8 cellular contexts compared by ENCODE assay signal in genomic region chr5:149357370-149358293, GRCh38. TPM values are rescaled to one million over a fixed set of nuclear protein-coding genes. Genes with fewer than 3 reads are reported as not detected.
A peak's percentile ranks its signal among the peaks of the same experiment; 100 is the strongest.
DNase-seq lines count a peak whose midpoint lies in the region; ATAC-seq and TF ChIP-seq lines count a peak whose summit lies in the region.

Gene PCYOX1L, plus strand, starts transcription at chr5:149358046. Its CDS starts 23 bp downstream, at chr5:149358069.

- H2AFZ ChIP-seq in IMR-90 (replicated peaks; ENCODE audit: low read length, poor library complexity) (peak within 1 kb of the TSS; percentile 98), OCI-LY7 (ENCODE audit: low read length) (peak within 1 kb of the TSS; percentile 72)

- peak within 1 kb of the TSS; percentile 65 for H2AK9ac ChIP-seq in IMR-90 (replicated peaks; ENCODE audit: low read depth, low read length, poor library complexity)

- peak within 1 kb of the TSS; percentile 24; the same call in 1 of the 2 replicates for H4K91ac ChIP-seq in IMR-90 (ENCODE audit: insufficient read depth, low read depth, low read length)

- no peaks in the 10 kb centered on the region for H3K9me3 ChIP-seq in IMR-90 (ENCODE audit: control insufficient read depth, insufficient read depth, low read length)
- no peaks in the 10 kb centered on the region for H3K9me3 ChIP-seq in OCI-LY7 (ENCODE audit: low read length)
- H3K9me3 ChIP-seq in mononuclear cell (ENCODE audit: low read depth, low read length) = no peaks in the 10 kb centered on the region

- no peak within 1 kb of the TSS; the same call in 1 of the 2 replicates for H3K27ac ChIP-seq in IMR-90 (ENCODE audit: insufficient read depth, low read length)
- peak within 1 kb of the TSS; percentile 53 for H3K27ac ChIP-seq in OCI-LY7 (ENCODE audit: low read depth, low read length, poor library complexity, severe bottlenecking)
- H3K27ac ChIP-seq in epithelial cell of prostate = peak within 1 kb of the TSS; percentile 61

- no peaks in the 10 kb centered on the region for H3K9me2 ChIP-seq in OCI-LY7 (ENCODE audit: insufficient read depth, low read length)

- peak; percentile 96 for DNase-seq in DMS114 treated with DMSO at 0.1 percent for 48 hours (lab: John Stamatoyannopoulos, UW; ENCODE audit: unreplicated experiment)
- peak; percentile 93 for DNase-seq in IMR-90
- DNase-seq in OCI-LY7 (ENCODE audit: low spot score) = peak; percentile 96
- DNase-seq in activated T-cell treated with anti-CD3 and anti-CD28 coated beads for 1 hour (ENCODE audit: low read depth) = peak; percentile 98
- peak; percentile 90 for DNase-seq in epithelial cell of prostate (ENCODE audit: low read depth, low spot score)
- DNase-seq in stimulated activated CD8-positive, alpha-beta memory T cell treated with anti-CD3 and anti-CD28 coated beads, Interleukin-2, amount 100 ng/mL, for 48 hours (ENCODE audit: low read depth in 2 of 2) = peak; percentile 87 to 98

- H3K56ac ChIP-seq in IMR-90 (ENCODE audit: extremely low read depth, insufficient read depth, low read length) = no peak within 1 kb of the TSS

- H3K36me3 ChIP-seq in IMR-90 (ENCODE audit: control insufficient read depth, insufficient read depth, low read length) = peaks cover 7% of the 10 kb centered on the region
- H3K36me3 ChIP-seq in OCI-LY7 (ENCODE audit: insufficient read depth, low read length) = peaks cover 40% of the 10 kb centered on the region

- CTCF ChIA-PET in IMR-90 (lab: Yijun Ruan, JAX) = interaction anchor here (0.7 to 1.9 kb wide), 4 partner anchors 10 to 94 kb away, joined by 3 to 14 read pairs (median 4); no protein-coding TSS in a partner anchor
- CTCF ChIA-PET in OCI-LY7 (lab: Charles Lee; ENCODE audit: unreplicated experiment) = interaction anchor here (0.6 to 1.1 kb wide), 5 partner anchors 10 to 94 kb away, joined by 3 to 5 read pairs (median 4); no protein-coding TSS in a partner anchor

- intact Hi-C loops in IMR-90 (cut with micrococcal nuclease) = no loop called here
- intact Hi-C loops in OCI-LY7 (cut with micrococcal nuclease; ENCODE audit: unreplicated experiment) = loop anchor here (1.0 kb wide), 1 partner anchor 12 kb away; the partner anchor contains the start of gene GRPEL2

- H3K18ac ChIP-seq in IMR-90 (ENCODE audit: low read depth, low read length) = no peak within 1 kb of the TSS

- peak; percentile 99 for ATAC-seq in GM21529 (IDR thresholded peaks at IDR 0.05; ENCODE audit: unreplicated experiment)
- peak; percentile 100 for ATAC-seq in IMR-90 (ENCODE audit: low read depth)

- peak within 1 kb of the TSS; percentile 47 for H3K9ac ChIP-seq in IMR-90 (ENCODE audit: low read depth, low read length)

- peaks cover 3% of the 10 kb centered on the region for H3K9me1 ChIP-seq in IMR-90 (ENCODE audit: insufficient read depth, low read length)

- H3K4me2 ChIP-seq in IMR-90 (ENCODE audit: low read depth, low read length) (peak within 1 kb of the TSS; percentile 93), OCI-LY7 (ENCODE audit: low read length) (peak within 1 kb of the TSS; percentile 73)

- no peak for TF ChIP-seq RAD21 in IMR-90 (IDR thresholded peaks at IDR 0.05; ENCODE audit: low read length)

- H3K23ac ChIP-seq in IMR-90 (ENCODE audit: low read depth, low read length) = peak within 1 kb of the TSS; percentile 90

- H4K5ac ChIP-seq in IMR-90 (ENCODE audit: low read depth, low read length) = 0 out of 2 replicates have a peak within 1 kb of the TSS, but pooled peaks have one; percentile 2

- no peaks in the 10 kb centered on the region for H3K4me1 ChIP-seq in IMR-90 (ENCODE audit: control insufficient read depth, insufficient read depth, low read length)
- peaks cover 21% of the 10 kb centered on the region for H3K4me1 ChIP-seq in OCI-LY7 (ENCODE audit: insufficient read depth, low read length, poor library complexity, severe bottlenecking)
- H3K4me1 ChIP-seq in mononuclear cell (ENCODE audit: insufficient read depth, low read length) = peaks cover 41% of the 10 kb centered on the region

- in situ Hi-C loops in IMR-90 (cut with MboI; ENCODE audit: low sequenced_read_pairs) = no loop called here

- no TSS peak for BruUV-seq in IMR-90 (replicated peaks; lab: Mats Ljungman, UMichigan)
- BruUV-seq in OCI-LY7 (replicated peaks; lab: Mats Ljungman, UMichigan) = no TSS peak

- POLR2A ChIA-PET in IMR-90 (lab: Charles Lee; ENCODE audit: unreplicated experiment) = interaction anchor here (1.1 to 1.2 kb wide), 2 partner anchors 11 to 51 kb away, joined by 3 to 6 read pairs; no protein-coding TSS in a partner anchor
- POLR2A ChIA-PET in OCI-LY7 (lab: Charles Lee) = interaction anchor here (0.6 to 12.6 kb wide), 15 partner anchors 10 to 1710 kb away, joined by 3 to 183 read pairs (median 3); partner anchors contain the start of gene GRPEL2

- H2BK15ac ChIP-seq in IMR-90 (ENCODE audit: low read depth, low read length) = no peak within 1 kb of the TSS

- H3K79me1 ChIP-seq in IMR-90 (ENCODE audit: low read depth in 1 of 2, low read length in 2 of 2) = peaks cover 0 to 14% of the 10 kb centered on the region in 2 experiments; a peak in 1 of 4 replicates

- TF ChIP-seq POLR2A in IMR-90 (IDR thresholded peaks at IDR 0.05; ENCODE audit: low read depth, low read length) = no peak

- peak within 1 kb of the TSS; percentile 6; the same call in 1 of the 2 replicates for H2AK5ac ChIP-seq in IMR-90 (ENCODE audit: low read depth, low read length)

- H3K4me3 ChIP-seq in IMR-90 (ENCODE audit: insufficient read depth, low read depth, low read length) (peak within 1 kb of the TSS; percentile 67), OCI-LY7 (ENCODE audit: low read depth, low read length, poor library complexity, severe bottlenecking) (peak within 1 kb of the TSS; percentile 94), mononuclear cell (ENCODE audit: low read length) (peak within 1 kb of the TSS; percentile 70)

- H3K4ac ChIP-seq in IMR-90 (ENCODE audit: low read depth, low read length) = peak within 1 kb of the TSS; percentile 22

- TF ChIP-seq CTCF in IMR-90 (conservative IDR thresholded peaks at IDR 0.05; ENCODE audit: low read depth, low read length) (no peak), OCI-LY7 (conservative IDR thresholded peaks at IDR 0.05; ENCODE audit: low read length) (no peak)

- no peak within 1 kb of the TSS for H2BK20ac ChIP-seq in IMR-90 (ENCODE audit: low read depth, low read length)

- H4K20me1 ChIP-seq in IMR-90 (ENCODE audit: insufficient read depth, low read length) = no peaks in the 10 kb centered on the region
- peaks cover 6% of the 10 kb centered on the region; the same call in 1 of the 2 replicates for H4K20me1 ChIP-seq in OCI-LY7 (ENCODE audit: insufficient read depth, low read length)

- H4K8ac ChIP-seq in IMR-90 (ENCODE audit: low read depth in 2 of 2, low read length in 2 of 2) = peak within 1 kb of the TSS; percentile 15 to 88; a peak in 2 of 4 replicates

- H2BK120ac ChIP-seq in IMR-90 (ENCODE audit: low read depth, low read length) = peak within 1 kb of the TSS; percentile 12; the same call in 1 of the 2 replicates

- peaks cover 46% of the 10 kb centered on the region; the same call in 1 of the 2 replicates for H3K79me2 ChIP-seq in OCI-LY7 (ENCODE audit: insufficient read depth, low read depth, low read length)

- H3K14ac ChIP-seq in IMR-90 (replicated peaks; ENCODE audit: low read depth, low read length) = peak within 1 kb of the TSS; percentile 89

- dilution Hi-C loops in IMR-90 (cut with HindIII; ENCODE audit: low sequenced_read_pairs, unreplicated experiment) = no loop called here

- WGBS in IMR-90 (ENCODE audit: extremely low coverage in 2 of 2, insufficient read length in 1 of 2), 2 experiments = 5% methylated on average over 16 of the region's 61 CpGs; no CpG with 5 or more reads in 1 of the 2 experiments

- H3K27me3 ChIP-seq in IMR-90 (ENCODE audit: control insufficient read depth, insufficient read depth, low read length) = no peaks in the 10 kb centered on the region
- H3K27me3 ChIP-seq in mononuclear cell (ENCODE audit: insufficient read depth, low read length) = no peaks in the 10 kb centered on the region

- H2BK5ac ChIP-seq in IMR-90 (ENCODE audit: low read depth, low read length, poor library complexity, severe bottlenecking) = no peak within 1 kb of the TSS

TF ChIP-seq in IMR-90, 13 proteins besides CTCF, POLR2A, EP300 and RAD21:
- TF ChIP-seq BHLHE40 (IDR thresholded peaks at IDR 0.05; ENCODE audit: low read depth, low read length) (no peak), NFE2L2 (IDR thresholded peaks at IDR 0.05; ENCODE audit: low read depth, low read length) (no peak), MXI1 (IDR thresholded peaks at IDR 0.05; ENCODE audit: borderline replicate concordance, low read depth, low read length) (peak; percentile 52; the same call in 1 of the 2 replicates), MAZ (IDR thresholded peaks at IDR 0.05; ENCODE audit: borderline replicate concordance, low read depth, low read length) (peak; percentile 65; the same call in 1 of the 2 replicates), MAFK (IDR thresholded peaks at IDR 0.05; ENCODE audit: low read depth, low read length) (peak; percentile 84), RCOR1 (IDR thresholded peaks at IDR 0.05; ENCODE audit: insufficient replicate concordance, low read length) (peak; percentile 98)
- TF ChIP-seq, protein P1, sequence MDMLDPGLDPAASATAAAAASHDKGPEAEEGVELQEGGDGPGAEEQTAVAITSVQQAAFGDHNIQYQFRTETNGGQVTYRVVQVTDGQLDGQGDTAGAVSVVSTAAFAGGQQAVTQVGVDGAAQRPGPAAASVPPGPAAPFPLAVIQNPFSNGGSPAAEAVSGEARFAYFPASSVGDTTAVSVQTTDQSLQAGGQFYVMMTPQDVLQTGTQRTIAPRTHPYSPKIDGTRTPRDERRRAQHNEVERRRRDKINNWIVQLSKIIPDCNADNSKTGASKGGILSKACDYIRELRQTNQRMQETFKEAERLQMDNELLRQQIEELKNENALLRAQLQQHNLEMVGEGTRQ (IDR thresholded peaks at IDR 0.05; ENCODE audit: low read depth, low read length) = peak; percentile 65; the same call in 1 of the 2 replicates

RNA-seq across cellular contexts. Expression of gene PCYOX1L, which starts in this region (rescaled TPM):
- total RNA-seq in IMR-90 (2012; rRNA removed) (5.8 and 7.0 TPM in 2 replicates), OCI-LY7 (2022) (32.3 and 33.3 TPM in 2 replicates), mononuclear cell (9.2 TPM)
- 14.3 and 16.3 TPM in 2 replicates for polyA plus RNA-seq in IMR-90 (2012; rRNA removed)
- polyA plus RNA-seq in IMR-90 (2012; cell fraction: cytosol; rRNA removed) = 10.1 and 15.5 TPM in 2 replicates
- polyA plus RNA-seq in IMR-90 (2012; cell fraction: nucleus; rRNA removed; ENCODE audit: low replicate concordance) = 30.0 and 32.4 TPM in 2 replicates
- 18.5 and 22.5 TPM in 2 replicates for total RNA-seq in OCI-LY7 (2014; rRNA removed; shearing (Covaris generic))
